Comparison of ENCODE assay signal across 8 cellular contexts in genomic region chr7:43784030-43785001, GRCh38. TPM values are rescaled to one million over a fixed set of nuclear protein-coding genes. Genes with fewer than 3 reads are reported as not detected.
DNase-seq lines count a peak whose midpoint lies in the region; ATAC-seq and TF ChIP-seq lines count a peak whose summit lies in the region.

No MANE protein-coding gene starts in this region.

- H2AFZ ChIP-seq in fibroblast of lung (ENCODE audit: low read length), result no peak overlapping the region

- no peaks in the 10 kb centered on the region for H3K9me3 ChIP-seq in fibroblast of lung (ENCODE audit: control insufficient read depth, insufficient read depth, low read depth, low read length)
- no peaks in the 10 kb centered on the region for H3K9me3 ChIP-seq in BE2C
- H3K9me3 ChIP-seq in heart right ventricle, result no peaks in the 10 kb centered on the region

- H3K4ac ChIP-seq in mesendoderm (ENCODE audit: low read depth, low read length), result no peak overlapping the region

- no peak overlapping the region for H2BK120ac ChIP-seq in mesendoderm (ENCODE audit: low read depth, low read length)

- H3K18ac ChIP-seq in mesendoderm (ENCODE audit: low read length), result no peak overlapping the region

- no peaks in the 10 kb centered on the region for H3K27me3 ChIP-seq in fibroblast of lung (ENCODE audit: control insufficient read depth, insufficient read depth, low read length)
- no peaks in the 10 kb centered on the region for H3K27me3 ChIP-seq in mesendoderm (ENCODE audit: insufficient read depth, low read length, poor library complexity)
- H3K27me3 ChIP-seq in BE2C, result no peaks in the 10 kb centered on the region
- H3K27me3 ChIP-seq in heart right ventricle, result no peaks in the 10 kb centered on the region

- H3K79me2 ChIP-seq in fibroblast of lung (ENCODE audit: control insufficient read depth, insufficient read depth, low read length) (no peaks in the 10 kb centered on the region), mesendoderm (ENCODE audit: control insufficient read depth, insufficient read depth, low read length) (no peaks in the 10 kb centered on the region)

- H3K27ac ChIP-seq in fibroblast of lung (ENCODE audit: insufficient read depth, low read length) (no peak overlapping the region), mesendoderm (ENCODE audit: low read depth, low read length) (no peak overlapping the region), heart right ventricle (no peak overlapping the region)

- H3K36me3 ChIP-seq in fibroblast of lung (ENCODE audit: control insufficient read depth, insufficient read depth, low read length) (peaks cover 3% of the 10 kb centered on the region), mesendoderm (ENCODE audit: control insufficient read depth, insufficient read depth, low read length) (no peaks in the 10 kb centered on the region), BE2C (no peaks in the 10 kb centered on the region; the same call in 1 of the 2 replicates), heart right ventricle (peaks cover 0 to 34% (median 0%) of the 10 kb centered on the region in 9 donors)

- peaks cover 13% of the 10 kb centered on the region for H3K4me1 ChIP-seq in fibroblast of lung (ENCODE audit: control insufficient read depth, extremely low read depth, insufficient read depth, low read length)
- no peaks in the 10 kb centered on the region for H3K4me1 ChIP-seq in mesendoderm (ENCODE audit: control insufficient read depth, low read depth, low read length)
- no peaks in the 10 kb centered on the region for H3K4me1 ChIP-seq in BE2C
- H3K4me1 ChIP-seq in heart right ventricle, result peaks cover 0 to 45% (median 0%) of the 10 kb centered on the region in 9 donors

- no CpG with 5 or more reads among the region's 13 CpGs for WGBS in mesendoderm (ENCODE audit: extremely low coverage, insufficient coverage, low lambda C conversion rate)
- WGBS in heart right ventricle, 2 donors, result 94 to 95% methylated on average over 13 of the region's 13 CpGs

- TF ChIP-seq CTCF in fibroblast of lung (conservative IDR thresholded peaks at IDR 0.05 in 1 of 2, IDR thresholded peaks at IDR 0.05 in 1 of 2; ENCODE audit: low read depth in 1 of 2, low read length in 2 of 2) (no peak), BE2C (IDR thresholded peaks at IDR 0.05; ENCODE audit: low read depth, low read length) (no peak), heart right ventricle (IDR thresholded peaks at IDR 0.05) (no peak)

- no peak overlapping the region for H3K4me3 ChIP-seq in fibroblast of lung (replicated peaks in 1 of 4; ENCODE audit: control extremely low read depth in 1 of 4, insufficient read depth in 1 of 4, low read depth in 3 of 4, low read length in 4 of 4)
- no peak overlapping the region for H3K4me3 ChIP-seq in mesendoderm (ENCODE audit: low read length)
- H3K4me3 ChIP-seq in BE2C (ENCODE audit: low read depth, low read length), result no peak overlapping the region
- no peak overlapping the region for H3K4me3 ChIP-seq in heart right ventricle

- ATAC-seq in GM19455 (IDR thresholded peaks at IDR 0.05; ENCODE audit: unreplicated experiment), result peak; percentile 94
- peak; percentile 95 for ATAC-seq in HG03354 (IDR thresholded peaks at IDR 0.05; ENCODE audit: poor library complexity, severe bottlenecking, unreplicated experiment)
- ATAC-seq in heart right ventricle, result no peak

- no peak overlapping the region for H2AK5ac ChIP-seq in mesendoderm (ENCODE audit: low read length)

- H4K20me1 ChIP-seq in fibroblast of lung (ENCODE audit: control insufficient read depth, extremely low read depth, insufficient read depth, low read length), result no peaks in the 10 kb centered on the region

- H3K9ac ChIP-seq in fibroblast of lung (ENCODE audit: insufficient read depth, low read length) (no peak overlapping the region), mesendoderm (ENCODE audit: low read length) (no peak overlapping the region)

- H3K56ac ChIP-seq in mesendoderm (ENCODE audit: low read length), result no peak overlapping the region

- H3K4me2 ChIP-seq in fibroblast of lung (ENCODE audit: extremely low read depth, insufficient read depth, low read length), result no peak overlapping the region
- H3K4me2 ChIP-seq in mesendoderm (ENCODE audit: low read length), result no peak overlapping the region

- no peak overlapping the region for H2BK15ac ChIP-seq in mesendoderm (replicated peaks; ENCODE audit: low read depth)

- DNase-seq in Daoy (ENCODE audit: low read depth) (peak; percentile 60), fibroblast of lung (ENCODE audit: low read depth in 2 of 2) (peak; percentile 9 to 39), NCI-H1048 (lab: John Stamatoyannopoulos, UW) (no peak), mesendoderm (no peak), BE2C (no peak), heart right ventricle (no peak)

- no peak overlapping the region for H4K5ac ChIP-seq in mesendoderm (ENCODE audit: low read length)

- intact Hi-C loops in heart right ventricle (cut with DNase I), result no loop called here

- no peak overlapping the region for H3K23ac ChIP-seq in mesendoderm (ENCODE audit: low read length)

- no peak overlapping the region for H2BK5ac ChIP-seq in mesendoderm (ENCODE audit: low read length)

- H4K8ac ChIP-seq in mesendoderm (ENCODE audit: low read depth, low read length), result no peak overlapping the region

- H3K79me1 ChIP-seq in mesendoderm (ENCODE audit: low read length), result no peaks in the 10 kb centered on the region

RNA-seq across cellular contexts. Expression of gene BLVRA, which starts 25.8 kb away (rescaled TPM):
- 53.5 and 63.1 TPM in 2 replicates for total RNA-seq in Daoy (2014; rRNA removed; shearing (Covaris generic))
- total RNA-seq in fibroblast of lung, result 56.2 and 72.8 TPM in 2 replicates
- 108 and 124 TPM in 2 replicates for polyA plus RNA-seq in fibroblast of lung
- 104 and 114 TPM in 2 replicates for polyA plus RNA-seq in fibroblast of lung (2012)
- 52.7 and 54.6 TPM in 2 replicates for polyA minus RNA-seq in fibroblast of lung (ENCODE audit: low replicate concordance)
- polyA plus RNA-seq in mesendoderm (2013, experiment 1 of 2), result 19.1 TPM
- 17.7 TPM for polyA plus RNA-seq in mesendoderm (2013, experiment 2 of 2)
- polyA plus RNA-seq in BE2C (2012; ENCODE audit: insufficient read depth, insufficient read length, low read depth), result 79.1 TPM
- 10 to 100 TPM; 39.4 to 68.9 (median 45.1) TPM for total RNA-seq in heart right ventricle
- 10 to 100 TPM; 47.8 to 54.6 TPM for polyA plus RNA-seq in heart right ventricle

RNA-seq across cellular contexts. Expression of gene COA1, which starts 55.0 kb away (rescaled TPM):
- total RNA-seq in Daoy (2014; rRNA removed; shearing (Covaris generic)), result 137 and 162 TPM in 2 replicates
- total RNA-seq in fibroblast of lung (34.2 and 39.6 TPM in 2 replicates), heart right ventricle (10 to 100 TPM; 64.5 to 83.1 (median 75.4) TPM)
- polyA plus RNA-seq in fibroblast of lung (28.8 and 30.7 TPM in 2 replicates), heart right ventricle (10 to 100 TPM; 52.1 to 83.3 TPM)
- 41.2 and 48.5 TPM in 2 replicates for polyA plus RNA-seq in fibroblast of lung (2012)
- 15.1 and 31.4 TPM in 2 replicates for polyA minus RNA-seq in fibroblast of lung (ENCODE audit: low replicate concordance)
- polyA plus RNA-seq in mesendoderm (2013, experiment 1 of 2), result 129 TPM
- 132 TPM for polyA plus RNA-seq in mesendoderm (2013, experiment 2 of 2)
- polyA plus RNA-seq in BE2C (2012; ENCODE audit: insufficient read depth, insufficient read length, low read depth), result 48.0 TPM

Comparison
In these comparisons a context has a peak if more than half of its experiments do, and no peak if none do; other contexts are left out.
1. DNase-seq: peak in Daoy (single experiment) and fibroblast of lung (2 of 2); none in NCI-H1048 (single experiment), mesendoderm (single experiment), BE2C (single experiment) and heart right ventricle (0 of 2).
2. ATAC-seq: peak in GM19455 (single experiment) and HG03354 (single experiment); none in heart right ventricle (0 of 8).